In the genomic region with DNA sequence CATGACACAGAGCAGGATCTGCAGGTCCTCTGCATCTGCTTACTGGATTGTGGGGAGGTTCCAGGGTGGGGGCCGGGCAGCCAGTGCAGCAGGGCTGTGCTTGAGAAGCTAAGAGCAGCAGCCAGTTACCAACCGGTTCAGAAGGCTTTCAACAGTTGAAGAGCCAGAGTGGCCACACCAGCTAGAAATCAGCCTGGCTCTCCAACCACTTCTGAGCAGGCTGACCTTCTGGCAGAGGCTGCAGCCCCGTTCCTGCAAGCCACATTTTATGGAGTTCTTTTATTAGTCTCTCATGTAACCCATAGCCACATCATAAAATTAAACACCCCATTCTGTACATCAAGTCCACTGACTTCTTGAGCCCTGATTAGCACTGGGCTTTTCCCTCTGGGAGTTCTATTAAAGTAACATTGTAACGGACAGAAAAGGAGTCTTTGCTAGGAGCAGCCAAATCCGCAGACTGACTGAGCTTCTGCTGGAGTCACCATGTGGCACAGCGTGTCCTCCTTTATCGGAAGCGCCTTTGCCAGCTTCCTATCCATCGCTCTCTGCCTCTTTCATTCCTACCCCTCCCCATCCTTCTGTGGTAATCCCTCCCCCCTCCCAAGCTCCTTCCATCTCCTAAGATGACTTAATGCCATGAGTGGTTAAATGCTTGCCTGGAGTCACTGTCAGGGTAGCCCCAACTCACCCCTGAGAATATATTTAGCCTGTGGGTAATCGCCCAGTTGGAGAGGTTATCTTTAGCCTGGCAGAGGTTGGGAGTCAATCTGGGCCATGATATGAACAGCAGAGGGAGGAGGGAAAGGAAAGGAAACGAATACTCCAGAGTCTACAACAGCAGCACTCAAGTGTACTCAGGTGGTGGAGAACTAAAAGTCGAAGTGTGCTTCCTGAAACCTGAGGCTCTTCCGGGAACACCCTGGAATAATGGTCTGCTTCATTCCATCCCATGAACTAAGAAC, we compare ENCODE assay signal across 15 cellular contexts.
DNase-seq lines count a peak whose midpoint lies in the region; ATAC-seq and TF ChIP-seq lines count a peak whose summit lies in the region.
"Had no signal": no experiment of that assay in that cellular context is flagged by ENCODE, and none has a peak within 500 bp of the region (broad histone marks: within the 10 kb centered on the region; RNA-seq: fewer than 3 reads in every experiment).

No MANE protein-coding gene starts in this region.

- DNase-seq in WERI-Rb-1 (peak; percentile 58), left colon (no peak), thoracic aorta (ENCODE audit: low spot score) (no peak), left lobe of liver (ENCODE audit: low spot score) (no peak), MG63 (no peak), HPDE6-E6E7 (ENCODE audit: extremely low spot score) (no peak)
- DNase-seq: activated naive CD8-positive, alpha-beta T cell treated with anti-CD3 and anti-CD28 coated beads, Interleukin-2, amount 50 U/mL, for 24 hours; CD4-positive, CD25-positive, alpha-beta regulatory T cell; dorsolateral prefrontal cortex; Karpas-422; NCI-H2171 treated with DMSO at 0.1 percent for 48 hours; stimulated activated naive CD4-positive, alpha-beta T cell treated with Interleukin-2 at 50 U/mL for 16 hours; T1000 had no signal

- H3K27ac ChIP-seq in HEK293 (ENCODE audit: extremely low read depth, low read depth, low read length) (no peak overlapping the region), WERI-Rb-1 (no peak overlapping the region), thoracic aorta (peak overlapping the region; percentile 17 to 18)
- H3K27ac ChIP-seq: dorsolateral prefrontal cortex had no signal

- peak; percentile 90 for ATAC-seq in left colon
- ATAC-seq in thoracic aorta (ENCODE audit: insufficient number of reproducible peaks, low FRiP score, low read depth) = peak; percentile 22
- ATAC-seq in left lobe of liver = no peak
- no peak for ATAC-seq in GM18517 (IDR thresholded peaks at IDR 0.05; ENCODE audit: unreplicated experiment)
- ATAC-seq: activated naive CD8-positive, alpha-beta T cell treated with anti-CD3 and anti-CD28 coated beads, Interleukin-2, amount 50 U/mL, for 24 hours had no signal

- no peaks in the 10 kb centered on the region for H3K4me1 ChIP-seq in HEK293 (ENCODE audit: control insufficient read depth, insufficient read depth, low read length)
- peaks cover 12 to 34% of the 10 kb centered on the region in 2 donors for H3K4me1 ChIP-seq in thoracic aorta (ENCODE audit: control insufficient read depth in 1 of 2, low read depth in 2 of 2)

- no peaks in the 10 kb centered on the region for H3K36me3 ChIP-seq in HEK293 (ENCODE audit: control insufficient read depth in 2 of 2, insufficient read depth in 1 of 2, low read length in 2 of 2)
- H3K36me3 ChIP-seq in WERI-Rb-1 = no peaks in the 10 kb centered on the region
- H3K36me3 ChIP-seq in thoracic aorta = no peaks in the 10 kb centered on the region
- no peaks in the 10 kb centered on the region for H3K36me3 ChIP-seq in MG63

- H3K27me3 ChIP-seq in WERI-Rb-1 (ENCODE audit: insufficient read depth, low read depth, severe bottlenecking) (no peaks in the 10 kb centered on the region), thoracic aorta (replicated peaks; ENCODE audit: insufficient read depth) (no peaks in the 10 kb centered on the region), MG63 (no peaks in the 10 kb centered on the region)

- TF ChIP-seq CTCF in HEK293 (tag by site-specific recombination; IDR thresholded peaks at IDR 0.05) = no peak
- TF ChIP-seq CTCF in WERI-Rb-1 (IDR thresholded peaks at IDR 0.05; ENCODE audit: low read depth, low read length) = no peak
- TF ChIP-seq CTCF in thoracic aorta (IDR thresholded peaks at IDR 0.05) = no peak

- H3K4me3 ChIP-seq in HEK293 (ENCODE audit: low read depth, low read length) = no peak overlapping the region
- no peak overlapping the region for H3K4me3 ChIP-seq in WERI-Rb-1 (ENCODE audit: low read depth, low read length)
- peak overlapping the region; percentile 34 for H3K4me3 ChIP-seq in thoracic aorta
- H3K4me3 ChIP-seq in MG63 = no peak overlapping the region
- H3K4me3 ChIP-seq: dorsolateral prefrontal cortex had no signal

- H3K9me3 ChIP-seq in HEK293 (ENCODE audit: control insufficient read depth, insufficient read depth, low read depth, low read length) (no peaks in the 10 kb centered on the region), WERI-Rb-1 (ENCODE audit: severe bottlenecking) (no peaks in the 10 kb centered on the region), thoracic aorta (no peaks in the 10 kb centered on the region), MG63 (no peaks in the 10 kb centered on the region)

- POLR2A ChIA-PET in HEK293 (lab: Yijun Ruan, JAX) = no interaction called here

- intact Hi-C loops in left colon (cut with DNase I, micrococcal nuclease) = no loop called here

- CTCF ChIA-PET in HEK293 (lab: Yijun Ruan, JAX) = no interaction called here

TF ChIP-seq in HEK293, 187 proteins besides CTCF, POLR2A, EP300 and RAD21:
- TF ChIP-seq ZNF341 (tag by site-specific recombination; IDR thresholded peaks at IDR 0.05; ENCODE audit: low read depth) (peak; percentile 68), ZNF596 (tag by site-specific recombination; IDR thresholded peaks at IDR 0.05) (no peak)

Comparison
In these comparisons a context has a peak if more than half of its experiments do, and no peak if none do; other contexts are left out.
1. H3K27ac ChIP-seq: peak in thoracic aorta (2 of 2); none in HEK293 (single experiment) and WERI-Rb-1 (single experiment).
2. ATAC-seq: peak in left colon (single experiment) and thoracic aorta (single experiment); none in left lobe of liver (single experiment) and GM18517 (single experiment).